ENCODE assay signal across 4 cellular contexts in genomic region chr2:139216435-139216834, GRCh38.
TF ChIP-seq lines count a peak whose summit lies in the region.

No MANE protein-coding gene starts in this region.

TF ChIP-seq in HepG2, 621 proteins besides CTCF, POLR2A, EP300 and RAD21 (continues in another document):
- TF ChIP-seq MAFF (IDR thresholded peaks at IDR 0.05; ENCODE audit: low read depth, low read length) (peak; percentile 51; the same call in 1 of the 2 replicates), RNF219 (CRISPR knock-in tag; IDR thresholded peaks at IDR 0.05) (no peak), PBX3 (CRISPR knock-in tag; IDR thresholded peaks at IDR 0.05; ENCODE audit: borderline replicate concordance) (no peak), SIX4 (CRISPR knock-in tag; IDR thresholded peaks at IDR 0.05) (no peak), ZNF335 (CRISPR knock-in tag; IDR thresholded peaks at IDR 0.05) (no peak), ZSCAN9 (CRISPR knock-in tag; IDR thresholded peaks at IDR 0.05; ENCODE audit: borderline replicate concordance) (no peak), ZNF350 (CRISPR knock-in tag; IDR thresholded peaks at IDR 0.05; ENCODE audit: borderline replicate concordance, low read depth) (no peak), RBM22 (optimal IDR thresholded peaks at IDR 0.05; ENCODE audit: low read length) (no peak), MAFK (conservative IDR thresholded peaks at IDR 0.05 in 1 of 2, IDR thresholded peaks at IDR 0.05 in 1 of 2; ENCODE audit: low read length in 2 of 2) (peak; percentile 55 to 80; a peak in 3 of 4 replicates), ZNF235 (CRISPR knock-in tag; IDR thresholded peaks at IDR 0.05; ENCODE audit: borderline replicate concordance) (no peak)

TF ChIP-seq in A549, 52 proteins besides CTCF, POLR2A, EP300 and RAD21:
- TF ChIP-seq MAFK (IDR thresholded peaks at IDR 0.05; ENCODE audit: partially characterized antibody) (peak; percentile 42), ZC3H11A (IDR thresholded peaks at IDR 0.05) (no peak), MAZ (IDR thresholded peaks at IDR 0.05; ENCODE audit: borderline replicate concordance, low read depth, low read length) (no peak)

TF ChIP-seq in IMR-90, 13 proteins besides CTCF, POLR2A, EP300 and RAD21:
- no peak for TF ChIP-seq BHLHE40 (IDR thresholded peaks at IDR 0.05; ENCODE audit: low read depth, low read length)
- peak; percentile 55 for TF ChIP-seq MAFK (IDR thresholded peaks at IDR 0.05; ENCODE audit: low read depth, low read length)
- TF ChIP-seq, protein P1, sequence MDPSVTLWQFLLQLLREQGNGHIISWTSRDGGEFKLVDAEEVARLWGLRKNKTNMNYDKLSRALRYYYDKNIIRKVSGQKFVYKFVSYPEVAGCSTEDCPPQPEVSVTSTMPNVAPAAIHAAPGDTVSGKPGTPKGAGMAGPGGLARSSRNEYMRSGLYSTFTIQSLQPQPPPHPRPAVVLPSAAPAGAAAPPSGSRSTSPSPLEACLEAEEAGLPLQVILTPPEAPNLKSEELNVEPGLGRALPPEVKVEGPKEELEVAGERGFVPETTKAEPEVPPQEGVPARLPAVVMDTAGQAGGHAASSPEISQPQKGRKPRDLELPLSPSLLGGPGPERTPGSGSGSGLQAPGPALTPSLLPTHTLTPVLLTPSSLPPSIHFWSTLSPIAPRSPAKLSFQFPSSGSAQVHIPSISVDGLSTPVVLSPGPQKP (IDR thresholded peaks at IDR 0.05; ENCODE audit: borderline replicate concordance, low read depth, low read length), result no peak
- no peak for TF ChIP-seq RFX5 (IDR thresholded peaks at IDR 0.05; ENCODE audit: low read depth, low read length)

TF ChIP-seq in K562, 482 proteins besides CTCF, POLR2A, EP300 and RAD21:
- TF ChIP-seq TRIM25 (IDR thresholded peaks at IDR 0.05; ENCODE audit: borderline replicate concordance) (no peak), GATAD2B (IDR thresholded peaks at IDR 0.05; ENCODE audit: borderline replicate concordance) (no peak), ZNF507 (tag; conservative IDR thresholded peaks at IDR 0.05) (no peak), KLF6 (CRISPR knock-in tag; IDR thresholded peaks at IDR 0.05; ENCODE audit: borderline replicate concordance) (no peak), FIP1L1 (IDR thresholded peaks at IDR 0.05; ENCODE audit: low read depth, low read length, poor library complexity, severe bottlenecking) (no peak), ZC3H11A (IDR thresholded peaks at IDR 0.05; ENCODE audit: low read depth, low read length) (no peak), ZNF316 (IDR thresholded peaks at IDR 0.05) (peak; percentile 28; the same call in 1 of the 2 replicates)
